7 cellular contexts compared by ENCODE assay signal in the genomic region with DNA sequence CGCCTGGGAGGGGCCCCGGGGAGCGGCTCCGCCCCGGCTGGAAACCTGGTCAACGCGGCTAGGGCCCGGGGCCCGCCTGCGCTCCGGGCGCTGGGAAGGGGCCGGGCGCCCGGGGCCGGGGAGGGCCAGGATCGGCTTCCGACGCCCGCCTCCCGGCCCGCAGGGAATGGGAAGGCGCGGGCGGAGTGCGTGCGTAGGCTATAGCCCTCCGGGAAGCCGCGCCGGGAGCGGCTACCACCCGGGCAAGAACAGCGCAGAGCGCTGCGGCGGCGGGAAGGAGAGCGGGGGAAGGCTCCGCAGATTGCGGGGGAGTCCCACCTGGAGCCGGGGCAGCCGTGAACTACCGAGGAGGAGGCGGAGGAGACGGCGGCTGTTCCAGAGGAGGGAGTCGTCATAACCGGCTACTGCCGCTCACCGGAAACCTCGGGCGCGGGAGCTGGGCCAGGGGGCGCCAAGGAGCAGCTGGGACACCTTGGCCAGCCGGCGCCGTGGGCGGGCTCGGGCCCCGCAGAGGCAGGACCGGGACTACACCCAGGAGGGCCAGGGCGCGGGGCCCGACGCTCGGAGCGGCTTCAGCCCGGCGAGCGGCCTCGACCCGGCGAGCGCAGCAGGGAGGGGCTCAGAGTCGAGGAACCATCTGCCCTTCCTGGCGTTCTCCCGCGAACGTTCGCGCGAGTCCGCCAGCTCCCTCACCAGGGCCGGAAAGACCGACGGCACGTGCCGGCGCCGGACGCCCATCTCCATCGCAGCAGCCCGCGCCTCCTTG. TPM values are rescaled to one million over a fixed set of nuclear protein-coding genes. Genes with fewer than 3 reads are reported as not detected.
DNase-seq lines count a peak whose midpoint lies in the region; ATAC-seq and TF ChIP-seq lines count a peak whose summit lies in the region.

Gene EOGT (minus strand): TSS at position 429 of the 766 bp plus-strand sequence. CDS start 3,838 bp downstream, outside the sequence.

- no peaks in the 10 kb centered on the region for H3K27me3 ChIP-seq in sigmoid colon

- H3K9me3 ChIP-seq in sigmoid colon = no peaks in the 10 kb centered on the region

- H3K27ac ChIP-seq in sigmoid colon = peak within 1 kb of the TSS; percentile 93 to 99 (median 99)

- peak; percentile 87 for ATAC-seq in HG02610 (IDR thresholded peaks at IDR 0.05; ENCODE audit: unreplicated experiment)

- 0 to 1% methylated on average over 95 of the region's 95 CpGs for WGBS in sigmoid colon, 2 donors

- in situ Hi-C loops in GM13977 (cut with MboI; ENCODE audit: low pct_unique_long_range_greater_than_20kb, low sequenced_read_pairs, unreplicated experiment) = no loop called here

- TF ChIP-seq CTCF in GM13977 (IDR thresholded peaks at IDR 0.05; ENCODE audit: extremely low read depth, insufficient read depth, missing control alignments) = peak; percentile 82
- TF ChIP-seq CTCF in sigmoid colon (IDR thresholded peaks at IDR 0.05) = peak in 3 of 4 experiments; percentile 40 to 60 (median 43)

- DNase-seq in GM13977 (ENCODE audit: low spot score) = peak; percentile 92
- peak; percentile 69 for DNase-seq in NCI-H1092 (lab: John Stamatoyannopoulos, UW)
- peak; percentile 79 for DNase-seq in T1000 (lab: John Stamatoyannopoulos, UW)
- peak; percentile 96 for DNase-seq in astrocyte of the hippocampus (ENCODE audit: low read depth, low spot score)
- peak; percentile 56 to 75 for DNase-seq in hippocampal formation (lab: John Stamatoyannopoulos, UW)
- peak; percentile 94 for DNase-seq in sigmoid colon

- peaks cover 0 to 10% (median 0%) of the 10 kb centered on the region in 4 donors for H3K36me3 ChIP-seq in sigmoid colon

- TF ChIP-seq POLR2A in sigmoid colon (IDR thresholded peaks at IDR 0.05) = peak; percentile 35 to 56

- H3K4me3 ChIP-seq in sigmoid colon = peak within 1 kb of the TSS; percentile 65 to 96 (median 84)

- intact Hi-C loops in sigmoid colon (cut with DNase I) = loop anchor here (2.0 kb wide), 1 partner anchor 67 kb away; the partner anchor contains the start of gene UBA3

- peak in 1 of 4 donors; percentile 25 for TF ChIP-seq EP300 in sigmoid colon (IDR thresholded peaks at IDR 0.05)

- H3K4me1 ChIP-seq in sigmoid colon = peaks cover 0 to 53% (median 48%) of the 10 kb centered on the region in 4 donors

RNA-seq across cellular contexts. Expression of gene EOGT, which starts in this region (rescaled TPM):
- 100 to 1,000 TPM in 1 of 4 donors, 10 to 100 TPM in 3; 42.1 to 103 (median 71.5) TPM for total RNA-seq in sigmoid colon
- 1 to 10 TPM; 4.6 to 7.6 (median 5.4) TPM for polyA plus RNA-seq in sigmoid colon

Comparison
In these comparisons a context has a peak if more than half of its experiments do, and no peak if none do; other contexts are left out.
1. Peak in every context shown above with its lines: DNase-seq, ATAC-seq, H3K4me3 ChIP-seq and H3K27ac ChIP-seq.